ENCODE assay signal across 16 cellular contexts in the genomic region with DNA sequence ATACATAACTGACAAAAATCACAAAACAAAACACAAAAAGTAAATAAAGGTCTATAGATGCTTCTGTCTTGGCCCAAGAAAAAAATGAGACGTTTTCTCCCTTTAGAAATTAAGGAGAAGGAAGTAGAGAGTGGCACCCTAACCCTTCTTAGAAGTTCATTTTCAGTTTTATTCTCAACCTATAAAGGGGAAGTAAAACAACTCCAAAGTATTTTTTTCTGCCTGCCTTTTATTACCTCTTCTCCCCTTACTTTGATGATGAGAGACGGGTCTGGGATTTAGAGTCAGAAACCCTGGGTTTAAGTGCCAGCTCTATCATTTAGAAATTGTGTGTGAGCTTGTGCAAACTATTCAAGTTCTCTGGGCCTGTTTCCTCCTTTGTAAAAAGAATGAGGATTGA. TPM values are rescaled to one million over a fixed set of nuclear protein-coding genes. Genes with fewer than 3 reads are reported as not detected.
DNase-seq lines count a peak whose midpoint lies in the region; ATAC-seq and TF ChIP-seq lines count a peak whose summit lies in the region.
"Had no signal": no experiment of that assay in that cellular context is flagged by ENCODE, and none has a peak within 500 bp of the region (broad histone marks: within the 10 kb centered on the region; RNA-seq: fewer than 3 reads in every experiment).

No MANE protein-coding gene starts in this region.

- H3K27me3 ChIP-seq in Karpas-422 (ENCODE audit: low read length) (no peaks in the 10 kb centered on the region), SU-DHL-6 (ENCODE audit: low read length) (no peaks in the 10 kb centered on the region)
- H3K27me3 ChIP-seq: suprapubic skin had no signal

- peak; percentile 36 for ATAC-seq in memory B cell (ENCODE audit: low read depth)
- no peak for ATAC-seq in GM21576 (IDR thresholded peaks at IDR 0.05; ENCODE audit: unreplicated experiment)

- H3K36me3 ChIP-seq in Karpas-422 (ENCODE audit: insufficient read depth, low read length) (peaks cover 10% of the 10 kb centered on the region; the same call in 1 of the 2 replicates), SU-DHL-6 (ENCODE audit: low read length) (peaks cover 13% of the 10 kb centered on the region)

- H3K9me3 ChIP-seq in Karpas-422 (ENCODE audit: low read length), result no peaks in the 10 kb centered on the region
- H3K9me3 ChIP-seq in SU-DHL-6 (ENCODE audit: insufficient read depth, low read length), result no peaks in the 10 kb centered on the region
- H3K9me3 ChIP-seq: suprapubic skin had no signal

- H4K20me1 ChIP-seq in Karpas-422 (ENCODE audit: insufficient read depth, low read depth, low read length), result no peaks in the 10 kb centered on the region
- no peaks in the 10 kb centered on the region for H4K20me1 ChIP-seq in SU-DHL-6 (ENCODE audit: low read depth, low read length)

- H3K9me3 Mint-ChIP-seq in activated CD4-positive, alpha-beta T cell treated with anti-CD3 and anti-CD28 coated beads, Interleukin-2, amount 10 ng/mL, durations not matched to agents 24 days and 14 days, result no peaks in the 10 kb centered on the region
- H3K9me3 Mint-ChIP-seq in memory B cell, result no peaks in the 10 kb centered on the region

- H3K27ac ChIP-seq in Karpas-422 (ENCODE audit: low read length), result peak overlapping the region; percentile 95
- H3K27ac ChIP-seq in SU-DHL-6 (ENCODE audit: low read depth, low read length), result peak overlapping the region; percentile 93
- H3K27ac ChIP-seq: KMS-11, parathyroid adenoma, suprapubic skin had no signal

- H3K4me2 ChIP-seq in Karpas-422 (ENCODE audit: low read depth, low read length, poor library complexity, severe bottlenecking) (peak overlapping the region; percentile 87), SU-DHL-6 (ENCODE audit: low read depth, low read length, poor library complexity, severe bottlenecking) (peak overlapping the region; percentile 96)
- H3K4me2 ChIP-seq: smooth muscle cell had no signal

- H3K79me2 ChIP-seq in Karpas-422 (ENCODE audit: low read length) (peaks cover 10% of the 10 kb centered on the region), SU-DHL-6 (ENCODE audit: insufficient read depth, low read length) (peaks cover 22% of the 10 kb centered on the region)
- H3K79me2 ChIP-seq: parathyroid adenoma had no signal

- no peaks in the 10 kb centered on the region for H3K27me3 Mint-ChIP-seq in activated CD4-positive, alpha-beta T cell treated with anti-CD3 and anti-CD28 coated beads, Interleukin-2, amount 10 ng/mL, durations not matched to agents 24 days and 14 days
- H3K27me3 Mint-ChIP-seq in memory B cell, result no peaks in the 10 kb centered on the region

- peak overlapping the region; percentile 3 for H3K4me3 ChIP-seq in Karpas-422 (ENCODE audit: low read length)
- H3K4me3 ChIP-seq in SU-DHL-6 (ENCODE audit: insufficient read depth, low read length, poor library complexity, severe bottlenecking), result no peak overlapping the region
- H3K4me3 ChIP-seq: smooth muscle cell, suprapubic skin had no signal

- peak overlapping the region; percentile 61 for H3K4me3 Mint-ChIP-seq in activated CD4-positive, alpha-beta T cell treated with anti-CD3 and anti-CD28 coated beads, Interleukin-2, amount 10 ng/mL, durations not matched to agents 24 days and 14 days
- peak overlapping the region; percentile 50 for H3K4me3 Mint-ChIP-seq in memory B cell

- intact Hi-C loops in activated CD4-positive, alpha-beta T cell treated with anti-CD3 and anti-CD28 coated beads, Interleukin-2, amount 10 ng/mL, durations not matched to agents 24 days and 14 days (cut with micrococcal nuclease), result no loop called here

- no peak for TF ChIP-seq CTCF in SU-DHL-6 (IDR thresholded peaks at IDR 0.05; ENCODE audit: insufficient read depth, low read length, poor library complexity, severe bottlenecking)

- H3K9me2 ChIP-seq in Karpas-422 (replicated peaks; ENCODE audit: insufficient read depth, low read length) (no peaks in the 10 kb centered on the region), SU-DHL-6 (replicated peaks; ENCODE audit: insufficient read depth, low read length) (no peaks in the 10 kb centered on the region)

- peaks cover 39% of the 10 kb centered on the region for H3K4me1 Mint-ChIP-seq in activated CD4-positive, alpha-beta T cell treated with anti-CD3 and anti-CD28 coated beads, Interleukin-2, amount 10 ng/mL, durations not matched to agents 24 days and 14 days
- peaks cover 29% of the 10 kb centered on the region for H3K4me1 Mint-ChIP-seq in memory B cell

- DNase-seq in activated CD4-positive, alpha-beta T cell treated with anti-CD3 and anti-CD28 coated beads, Interleukin-2, amount 10 ng/mL, durations not matched to agents 24 days and 14 days, result no peak
- no peak for DNase-seq in activated CD4-positive, alpha-beta T cell treated with anti-CD3 and anti-CD28 coated beads for 4 hours
- DNase-seq in Karpas-422 (no peak), memory B cell (ENCODE audit: low spot score in 2 of 2) (no peak), hepatic stellate cell (ENCODE audit: low spot score) (no peak)
- no peak for DNase-seq in stimulated activated CD4-positive, alpha-beta T cell treated with anti-CD3 and anti-CD28 coated beads, Interleukin-4, amount 100 ng/mL, for 1 hour
- DNase-seq: activated naive CD4-positive, alpha-beta T cell; H7 had no signal

- H2AFZ ChIP-seq in Karpas-422 (ENCODE audit: low read length), result peak overlapping the region; percentile 23; the same call in 1 of the 2 replicates
- no peak overlapping the region for H2AFZ ChIP-seq in SU-DHL-6 (ENCODE audit: low read depth, low read length, severe bottlenecking)
- H2AFZ ChIP-seq: parathyroid adenoma had no signal

- H3F3A ChIP-seq in SU-DHL-6 (ENCODE audit: insufficient read depth), result peaks cover 30% of the 10 kb centered on the region

- H3K27ac Mint-ChIP-seq in activated CD4-positive, alpha-beta T cell treated with anti-CD3 and anti-CD28 coated beads, Interleukin-2, amount 10 ng/mL, durations not matched to agents 24 days and 14 days, result peak overlapping the region; percentile 54
- peak overlapping the region; percentile 65 for H3K27ac Mint-ChIP-seq in memory B cell

- H3K4me1 ChIP-seq in Karpas-422 (ENCODE audit: low read length), result peaks cover 27% of the 10 kb centered on the region
- H3K4me1 ChIP-seq: parathyroid adenoma had no signal

- peaks cover 48% of the 10 kb centered on the region for H3K36me3 Mint-ChIP-seq in activated CD4-positive, alpha-beta T cell treated with anti-CD3 and anti-CD28 coated beads, Interleukin-2, amount 10 ng/mL, durations not matched to agents 24 days and 14 days (ENCODE audit: low read depth)
- peaks cover 15% of the 10 kb centered on the region for H3K36me3 Mint-ChIP-seq in memory B cell

- peak overlapping the region; percentile 52 for H3K9ac ChIP-seq in Karpas-422 (ENCODE audit: low read length)
- peak overlapping the region; percentile 14; the same call in 1 of the 2 replicates for H3K9ac ChIP-seq in SU-DHL-6 (ENCODE audit: low read length)
- H3K9ac ChIP-seq: KMS-11, parathyroid adenoma had no signal

RNA-seq across cellular contexts. Expression of a gene that starts 2.8 kb away (rescaled TPM):
- 69.2 and 74.0 TPM in 2 replicates for total RNA-seq in activated CD4-positive, alpha-beta T cell treated with anti-CD3 and anti-CD28 coated beads, Interleukin-2, amount 10 ng/mL, durations not matched to agents 24 days and 14 days
- 10.3 and 26.3 TPM in 2 replicates for total RNA-seq in Karpas-422 (2014; rRNA removed; shearing (Covaris generic); ENCODE audit: low replicate concordance)

RNA-seq across cellular contexts. Expression of a gene that starts 13.8 kb away (rescaled TPM):
- total RNA-seq in activated CD4-positive, alpha-beta T cell treated with anti-CD3 and anti-CD28 coated beads, Interleukin-2, amount 10 ng/mL, durations not matched to agents 24 days and 14 days, result 1.3 and 2.4 TPM in 2 replicates
- 6.4 and 28.5 TPM in 2 replicates for total RNA-seq in Karpas-422 (2014; rRNA removed; shearing (Covaris generic); ENCODE audit: low replicate concordance)
- total RNA-seq: cardiac septum, glomerular endothelial cell had no signal

RNA-seq across cellular contexts. Expression of a gene that starts 24.3 kb away (rescaled TPM):
- total RNA-seq in activated CD4-positive, alpha-beta T cell treated with anti-CD3 and anti-CD28 coated beads, Interleukin-2, amount 10 ng/mL, durations not matched to agents 24 days and 14 days, result 1,041 and 1,057 TPM in 2 replicates
- 1,908 and 2,309 TPM in 2 replicates for total RNA-seq in Karpas-422 (2014; rRNA removed; shearing (Covaris generic); ENCODE audit: low replicate concordance)
